8 cellular contexts compared by ENCODE assay signal in genomic region chr7:20598479-20599419, GRCh38. TPM values are rescaled to one million over a fixed set of nuclear protein-coding genes. Genes with fewer than 3 reads are reported as not detected.
DNase-seq lines count a peak whose midpoint lies in the region; ATAC-seq and TF ChIP-seq lines count a peak whose summit lies in the region.

No MANE protein-coding gene starts in this region.

- H3K4me2 ChIP-seq in osteoblast (ENCODE audit: insufficient read depth, low read length): peak overlapping the region; percentile 85

- peak overlapping the region; percentile 63 for H3K4me3 ChIP-seq in osteoblast (ENCODE audit: insufficient read depth, low read length)

- H3K36me3 ChIP-seq in osteoblast (ENCODE audit: insufficient read depth, low read length): no peaks in the 10 kb centered on the region

- no peaks in the 10 kb centered on the region for H3K79me2 ChIP-seq in osteoblast (ENCODE audit: insufficient read depth, low read length)

- ATAC-seq in GM18498 (IDR thresholded peaks at IDR 0.05; ENCODE audit: unreplicated experiment) (peak; percentile 83), HG02798 (IDR thresholded peaks at IDR 0.05; ENCODE audit: poor library complexity, unreplicated experiment) (peak; percentile 81)

- peak overlapping the region; percentile 29 for H3K27ac ChIP-seq in osteoblast (ENCODE audit: low read depth, low read length)

- DNase-seq in Ammon's horn (ENCODE audit: low spot score) (peak; percentile 88), NCI-H128 (lab: John Stamatoyannopoulos, UW; ENCODE audit: unreplicated experiment) (peak; percentile 15), SW 1271 (lab: John Stamatoyannopoulos, UW) (peak; percentile 6 to 63), fibroblast of the conjunctiva (ENCODE audit: low read depth) (peak; percentile 59), osteoblast (ENCODE audit: insufficient read length, low spot score, missing footprints) (peak; percentile 53)
- DNase-seq in activated CD4-positive, alpha-beta T cell treated with anti-CD3 and anti-CD28 coated beads, Interleukin-2, amount 50 U/mL, for 1 hour: no peak

- peak; percentile 82 for TF ChIP-seq CTCF in osteoblast (IDR thresholded peaks at IDR 0.05; ENCODE audit: extremely low read depth, low read depth, low read length)

- H3K27me3 ChIP-seq in osteoblast (ENCODE audit: insufficient read depth, low read length): no peaks in the 10 kb centered on the region

- peak overlapping the region; percentile 78 for H2AFZ ChIP-seq in osteoblast (ENCODE audit: low read length)

- no peaks in the 10 kb centered on the region for H3K9me3 ChIP-seq in osteoblast (ENCODE audit: low read depth, low read length)

- peaks cover 19% of the 10 kb centered on the region for H3K4me1 ChIP-seq in osteoblast (ENCODE audit: insufficient read depth, low read length)

- H4K20me1 ChIP-seq in osteoblast (ENCODE audit: insufficient read depth, low read length): no peaks in the 10 kb centered on the region

RNA-seq across cellular contexts. Expression of gene ABCB5, which starts 16.7 kb away (rescaled TPM):
- 1.8 and 3.2 TPM in 2 replicates for total RNA-seq in osteoblast
